Comparison of ENCODE assay signal across 10 cellular contexts in the genomic region with DNA sequence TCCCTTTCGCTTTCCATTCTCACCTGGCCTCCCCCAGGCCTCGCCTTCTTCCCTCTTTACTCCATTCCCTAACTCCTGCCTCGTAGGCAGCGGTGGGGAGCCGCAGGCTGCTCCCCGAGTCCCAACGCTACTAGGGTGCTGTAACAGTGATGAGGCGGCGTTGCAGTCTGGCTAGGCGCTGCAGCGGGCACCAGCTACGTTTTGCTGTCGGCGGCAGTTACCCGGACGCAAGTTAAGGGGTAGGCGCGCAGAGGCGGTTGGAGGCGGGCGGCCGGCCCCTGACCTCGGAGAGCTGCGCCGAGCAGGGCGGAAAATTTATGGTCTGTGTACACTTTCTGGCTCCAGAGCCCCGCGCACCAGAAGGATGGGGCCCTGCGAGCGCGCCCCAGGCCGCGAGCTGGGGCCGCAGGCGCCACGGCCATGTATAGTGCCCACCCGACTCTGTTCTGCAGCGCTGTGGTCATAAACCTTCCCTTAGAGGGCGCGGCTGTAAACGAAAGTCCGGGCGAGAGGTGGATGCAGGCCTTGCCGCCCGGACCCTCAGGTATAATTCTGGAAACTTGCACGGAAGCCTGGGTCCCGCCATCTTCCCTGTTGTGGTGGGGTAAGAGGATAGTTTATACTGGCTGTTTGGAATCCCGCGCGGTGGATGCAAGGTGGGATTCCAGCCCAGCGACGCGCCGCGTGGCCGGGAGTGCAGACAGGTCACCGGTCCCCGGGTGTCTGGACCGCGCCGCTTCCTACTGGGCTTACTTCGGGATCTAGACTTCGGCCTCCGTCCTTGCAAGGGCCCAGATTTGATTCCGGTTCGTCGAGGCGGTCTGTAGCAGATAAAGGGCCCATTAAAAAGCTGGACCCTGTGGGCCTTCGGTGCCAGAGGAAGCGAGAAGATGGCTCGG. TPM values are rescaled to one million over a fixed set of nuclear protein-coding genes. Genes with fewer than 3 reads are reported as not detected.
DNase-seq lines count a peak whose midpoint lies in the region; ATAC-seq and TF ChIP-seq lines count a peak whose summit lies in the region.
"Had no signal": no experiment of that assay in that cellular context is flagged by ENCODE, and none has a peak within 500 bp of the region (broad histone marks: within the 10 kb centered on the region; RNA-seq: fewer than 3 reads in every experiment).

No MANE protein-coding gene starts in this region.

- TF ChIP-seq CTCF in Peyer's patch (IDR thresholded peaks at IDR 0.05) = no peak
- no peak for TF ChIP-seq CTCF in uterus (IDR thresholded peaks at IDR 0.05)

- no peak overlapping the region for H3K27ac Mint-ChIP-seq in stimulated activated naive CD8-positive, alpha-beta T cell treated with anti-CD3 and anti-CD28 coated beads, Interleukin-15, Interleukin-2, amounts not matched to agents 100 ng/mL and 50 ng/mL, for 24 hours

- peak overlapping the region; percentile 69 to 97 for H2BK12ac ChIP-seq in mesenchymal stem cell (ENCODE audit: low read length in 2 of 2)

- no peak overlapping the region for H2AK5ac ChIP-seq in mesenchymal stem cell (ENCODE audit: low read length, severe bottlenecking)

- peak overlapping the region; percentile 91 for H4K91ac ChIP-seq in mesenchymal stem cell (ENCODE audit: low read length)

- peaks cover 0 to 5% (median 0%) of the 10 kb centered on the region in 4 donors for H3K9me3 ChIP-seq in Peyer's patch
- H3K9me3 ChIP-seq in esophagus (ENCODE audit: control insufficient read depth in 2 of 2, insufficient read depth in 1 of 2, low read depth in 1 of 2, low read length in 1 of 2) = peaks cover 0 to 11% of the 10 kb centered on the region in 2 donors
- H3K9me3 ChIP-seq in mesenchymal stem cell (ENCODE audit: control insufficient read depth, low read length) = peaks cover 10% of the 10 kb centered on the region
- H3K9me3 ChIP-seq in uterus = no peaks in the 10 kb centered on the region

- H3K4me3 Mint-ChIP-seq in stimulated activated naive CD8-positive, alpha-beta T cell treated with anti-CD3 and anti-CD28 coated beads, Interleukin-15, Interleukin-2, amounts not matched to agents 100 ng/mL and 50 ng/mL, for 24 hours = peak overlapping the region; percentile 47
- H3K4me3 Mint-ChIP-seq: neural crest cell had no signal

- WGBS in esophagus, 2 donors = 22 to 27% methylated on average over 71 of the region's 71 CpGs
- 11% methylated on average over 71 of the region's 71 CpGs for WGBS in mesenchymal stem cell

- peak overlapping the region; percentile 64 for H3K4me2 ChIP-seq in mesenchymal stem cell (ENCODE audit: low read length, poor library complexity, severe bottlenecking)

- H3K27me3 ChIP-seq in Peyer's patch = peaks cover 0 to 16% of the 10 kb centered on the region in 2 donors
- peaks cover 8 to 34% of the 10 kb centered on the region in 2 donors for H3K27me3 ChIP-seq in esophagus (ENCODE audit: control insufficient read depth in 1 of 2, insufficient read depth in 2 of 2, low read length in 2 of 2)
- H3K27me3 ChIP-seq in mesenchymal stem cell (ENCODE audit: control insufficient read depth in 1 of 2, insufficient read depth in 1 of 2, low read length in 2 of 2) = peaks cover 30 to 68% of the 10 kb centered on the region in 2 experiments
- peaks cover 23 to 58% of the 10 kb centered on the region in 2 donors for H3K27me3 ChIP-seq in uterus

- TF ChIP-seq POLR2A in Peyer's patch (IDR thresholded peaks at IDR 0.05) (no peak), uterus (IDR thresholded peaks at IDR 0.05) (no peak)

- H2AFZ ChIP-seq in mesenchymal stem cell (ENCODE audit: low read depth, low read length) = peak overlapping the region; percentile 68

- no peak for DNase-seq in Peyer's patch
- peak; percentile 43 for DNase-seq in mesenchymal stem cell
- no peak for DNase-seq in uterus
- DNase-seq in SK-N-DZ (ENCODE audit: low spot score) = no peak
- DNase-seq: activated CD4-positive, CD25-positive, alpha-beta regulatory T cell had no signal

- no peaks in the 10 kb centered on the region for H3K36me3 Mint-ChIP-seq in stimulated activated naive CD8-positive, alpha-beta T cell treated with anti-CD3 and anti-CD28 coated beads, Interleukin-15, Interleukin-2, amounts not matched to agents 100 ng/mL and 50 ng/mL, for 24 hours (ENCODE audit: low read depth)

- peaks cover 61% of the 10 kb centered on the region for H3K27me3 Mint-ChIP-seq in stimulated activated naive CD8-positive, alpha-beta T cell treated with anti-CD3 and anti-CD28 coated beads, Interleukin-15, Interleukin-2, amounts not matched to agents 100 ng/mL and 50 ng/mL, for 24 hours

- ATAC-seq in GM21529 (IDR thresholded peaks at IDR 0.05; ENCODE audit: unreplicated experiment) (no peak), HG03439 (IDR thresholded peaks at IDR 0.05; ENCODE audit: unreplicated experiment) (no peak)

- H3K18ac ChIP-seq in mesenchymal stem cell (ENCODE audit: low read depth in 1 of 2, low read length in 2 of 2) = peak overlapping the region; percentile 79 to 92

- H3K27ac ChIP-seq in Peyer's patch = peak overlapping the region in 1 of 4 donors; percentile 42
- no peak overlapping the region for H3K27ac ChIP-seq in esophagus (ENCODE audit: low read depth in 2 of 2, low read length in 1 of 2)
- H3K27ac ChIP-seq in mesenchymal stem cell (ENCODE audit: low read length, poor library complexity, severe bottlenecking) = no peak overlapping the region
- no peak overlapping the region for H3K27ac ChIP-seq in uterus

- H3K4me3 ChIP-seq in Peyer's patch (peak overlapping the region in 3 of 4 donors; percentile 18 to 40 (median 34)), esophagus (ENCODE audit: low read depth in 1 of 2, low read length in 2 of 2) (peak overlapping the region; percentile 8 to 32), mesenchymal stem cell (ENCODE audit: insufficient read depth in 1 of 2, low read depth in 1 of 2, low read length in 2 of 2) (peak overlapping the region; percentile 34 to 77), uterus (peak overlapping the region in 1 of 2 donors; percentile 16)

- H2BK5ac ChIP-seq in mesenchymal stem cell (ENCODE audit: low read depth, low read length, poor library complexity, severe bottlenecking) = no peak overlapping the region

- intact Hi-C loops in uterus (cut with DNase I; ENCODE audit: low total_unique reads) = no loop called here

- H3K9me3 Mint-ChIP-seq in stimulated activated naive CD8-positive, alpha-beta T cell treated with anti-CD3 and anti-CD28 coated beads, Interleukin-15, Interleukin-2, amounts not matched to agents 100 ng/mL and 50 ng/mL, for 24 hours = peaks cover 6% of the 10 kb centered on the region

- H3K9ac ChIP-seq in mesenchymal stem cell (ENCODE audit: low read length) = peak overlapping the region; percentile 49

- peak overlapping the region in 1 of 2 experiments; percentile 82 for H3K14ac ChIP-seq in mesenchymal stem cell (ENCODE audit: low read length in 2 of 2)

- H3K36me3 ChIP-seq in Peyer's patch (no peaks in the 10 kb centered on the region), esophagus (ENCODE audit: control insufficient read depth in 2 of 2, insufficient read depth in 2 of 2, low read length in 1 of 2) (no peaks in the 10 kb centered on the region), mesenchymal stem cell (ENCODE audit: control insufficient read depth in 1 of 2, insufficient read depth in 2 of 2, low read depth in 1 of 2, low read length in 2 of 2) (no peaks in the 10 kb centered on the region), uterus (no peaks in the 10 kb centered on the region)

- H3K4ac ChIP-seq in mesenchymal stem cell (ENCODE audit: low read depth in 1 of 2, low read length in 2 of 2) = peak overlapping the region; percentile 13 to 16

- H2BK15ac ChIP-seq in mesenchymal stem cell (ENCODE audit: low read depth, poor library complexity, severe bottlenecking) = peak overlapping the region; percentile 99

- H3K23ac ChIP-seq in mesenchymal stem cell (ENCODE audit: low read length in 2 of 2) = peak overlapping the region in 1 of 2 experiments; percentile 85

- peaks cover 18% of the 10 kb centered on the region for H3K4me1 Mint-ChIP-seq in stimulated activated naive CD8-positive, alpha-beta T cell treated with anti-CD3 and anti-CD28 coated beads, Interleukin-15, Interleukin-2, amounts not matched to agents 100 ng/mL and 50 ng/mL, for 24 hours (ENCODE audit: low read depth)
- H3K4me1 Mint-ChIP-seq: neural crest cell had no signal

- peaks cover 0 to 4% (median 0%) of the 10 kb centered on the region in 4 donors for H3K4me1 ChIP-seq in Peyer's patch
- H3K4me1 ChIP-seq in esophagus (ENCODE audit: control insufficient read depth in 2 of 2, insufficient read depth in 2 of 2, low read length in 1 of 2) = peaks cover 4% of the 10 kb centered on the region in 2 donors
- peaks cover 2% of the 10 kb centered on the region for H3K4me1 ChIP-seq in mesenchymal stem cell (ENCODE audit: control insufficient read depth, insufficient read depth, low read depth, low read length)
- H3K4me1 ChIP-seq in uterus = no peaks in the 10 kb centered on the region

- H3K79me1 ChIP-seq in mesenchymal stem cell (replicated peaks; ENCODE audit: low read length, poor library complexity, severe bottlenecking) = no peaks in the 10 kb centered on the region

- peak overlapping the region; percentile 98 for H4K8ac ChIP-seq in mesenchymal stem cell (ENCODE audit: low read length)

- H2BK120ac ChIP-seq in mesenchymal stem cell (ENCODE audit: low read depth, low read length) = peak overlapping the region; percentile 78

RNA-seq across cellular contexts. Expression of a gene that starts 15.0 kb away (rescaled TPM):
- 10 to 100 TPM in 1 of 4 donors, 1 to 10 TPM in 3; 4.0 to 18.2 (median 8.4) TPM for total RNA-seq in Peyer's patch
- polyA plus RNA-seq in esophagus = 1 to 10 TPM; 1.4 to 1.8 TPM
- 37.2 TPM for polyA plus RNA-seq in mesenchymal stem cell (2013, experiment 1 of 2)
- polyA plus RNA-seq in mesenchymal stem cell (2013, experiment 2 of 2) = 35.9 TPM
- total RNA-seq in uterus = 10 to 100 TPM in 1 of 4 donors, 1 to 10 TPM in 2, under 1 TPM in 1; 0.26 to 35.9 (median 7.0) TPM
- polyA plus RNA-seq in SK-N-DZ (2014; cell fraction: cytosol; rRNA removed) = 6.4 and 6.9 TPM in 2 replicates
- polyA plus RNA-seq in SK-N-DZ (2014; cell fraction: nucleus; rRNA removed) = 5.3 and 8.8 TPM in 2 replicates
